ENCODE assay signal across 26 cellular contexts in the genomic region with DNA sequence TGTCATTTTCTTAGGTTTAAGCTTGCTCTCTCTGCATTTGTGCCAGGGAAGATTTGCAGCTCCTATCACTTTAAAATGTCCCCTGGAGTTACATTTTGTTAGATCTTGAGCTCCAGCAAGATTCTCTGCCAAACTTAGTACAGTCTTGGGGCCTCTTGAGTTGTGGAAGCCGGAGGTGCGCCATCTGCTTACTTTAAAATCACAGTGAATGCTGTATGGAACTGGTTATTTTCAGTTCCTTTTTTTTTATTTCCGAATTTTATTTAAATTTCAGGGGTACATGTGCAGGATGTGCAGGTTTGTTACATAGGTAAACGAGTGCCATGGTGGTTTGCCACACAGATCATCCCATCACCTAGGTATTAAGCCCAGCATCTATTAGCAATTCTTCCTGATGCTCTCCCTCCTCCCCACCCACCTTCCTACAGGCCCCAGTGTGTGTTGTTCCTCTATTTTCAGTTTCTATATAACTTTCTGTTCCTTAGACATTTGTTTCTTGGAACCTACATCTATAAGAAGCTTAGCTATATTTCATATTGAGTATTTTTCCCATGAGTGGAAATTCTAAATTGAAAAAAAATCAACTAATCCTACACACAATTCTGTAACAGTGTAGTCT.
DNase-seq lines count a peak whose midpoint lies in the region; ATAC-seq and TF ChIP-seq lines count a peak whose summit lies in the region.
"Had no signal": no experiment of that assay in that cellular context is flagged by ENCODE, and none has a peak within 500 bp of the region (broad histone marks: within the 10 kb centered on the region; RNA-seq: fewer than 3 reads in every experiment).

No MANE protein-coding gene starts in this region.

- no peaks in the 10 kb centered on the region for H3K27me3 ChIP-seq in right atrium auricular region
- H3K27me3 ChIP-seq: body of pancreas, right lobe of liver had no signal

- TF ChIP-seq CTCF in OCI-LY7 (conservative IDR thresholded peaks at IDR 0.05; ENCODE audit: low read length) (peak; percentile 25; the same call in 1 of the 2 replicates), nephron (IDR thresholded peaks at IDR 0.05; ENCODE audit: unreplicated experiment in 3 of 3) (no peak), RWPE1 (conservative IDR thresholded peaks at IDR 0.05; ENCODE audit: low read depth) (no peak), right atrium auricular region (IDR thresholded peaks at IDR 0.05) (no peak)

- H2AFZ ChIP-seq in OCI-LY7 (ENCODE audit: low read length) = peak overlapping the region; percentile 41; the same call in 1 of the 2 replicates

- H3K9me3 ChIP-seq in OCI-LY7 (ENCODE audit: low read length) (no peaks in the 10 kb centered on the region), right atrium auricular region (no peaks in the 10 kb centered on the region)
- H3K9me3 ChIP-seq: body of pancreas, right lobe of liver, thoracic aorta had no signal

- no peaks in the 10 kb centered on the region for H3K79me2 ChIP-seq in OCI-LY7 (ENCODE audit: insufficient read depth, low read depth, low read length)

- DNase-seq in OCI-LY7 (ENCODE audit: low spot score) (peak; percentile 76), RWPE1 (ENCODE audit: low spot score) (no peak), SK-N-DZ (ENCODE audit: low spot score) (no peak), right atrium auricular region (ENCODE audit: low spot score) (no peak)
- DNase-seq in activated CD4-positive, alpha-beta T cell treated with anti-CD3 and anti-CD28 coated beads for 36 hours = no peak
- DNase-seq: activated CD4-positive, alpha-beta T cell treated with anti-CD3 and anti-CD28 coated beads, Interleukin-2, amount 10 ng/mL, durations not matched to agents 7 days and 5 days; activated naive CD8-positive, alpha-beta T cell treated with anti-CD3 and anti-CD28 coated beads, Interleukin-2, amount 50 U/mL, for 24 hours; body of pancreas; CD4-positive, CD25-positive, alpha-beta regulatory T cell; GF-D8; HFFc6; kidney glomerular epithelial cell; NCI-H1105; NCI-H2081; NCI-H446 treated with DMSO at 0.1 percent for 48 hours; NK-92 treated with Interleukin-12 subunit alpha and Interleukin-12 subunit beta, amount 100 ng/mL, for 24 hours; right lobe of liver; Right ventricle myocardium superior; T-helper 1 cell had no signal

- no peak overlapping the region for H3K4me3 Mint-ChIP-seq in nephron
- H3K4me3 Mint-ChIP-seq in activated CD4-positive, alpha-beta T cell treated with anti-CD3 and anti-CD28 coated beads for 36 hours = no peak overlapping the region
- H3K4me3 Mint-ChIP-seq: activated CD4-positive, alpha-beta T cell treated with anti-CD3 and anti-CD28 coated beads, Interleukin-2, amount 10 ng/mL, durations not matched to agents 7 days and 5 days; activated naive CD8-positive, alpha-beta T cell treated with anti-CD3 and anti-CD28 coated beads, Interleukin-2, amount 50 U/mL, for 24 hours; CD4-positive, CD25-positive, alpha-beta regulatory T cell; HFFc6; stimulated activated effector memory CD8-positive, alpha-beta T cell treated with anti-CD3 and anti-CD28 coated beads, Interleukin-12 subunit alpha, Interleukin-12 subunit beta, amount 100 ng/mL, for 72 hours had no signal

- POLR2A ChIA-PET in OCI-LY7 (lab: Charles Lee) (interaction anchor here (0.6 to 0.9 kb wide), 3 partner anchors 14 to 665 kb away, joined by 3 to 4 read pairs (median 3); no protein-coding TSS in a partner anchor), RWPE1 (lab: Yijun Ruan, JAX; ENCODE audit: low non-redundant PET) (no interaction called here)
- POLR2A ChIA-PET in activated CD4-positive, alpha-beta T cell treated with anti-CD3 and anti-CD28 coated beads for 36 hours (lab: Charles Lee) = interaction anchor here (0.7 kb wide), 1 partner anchor 51 kb away, joined by 7 read pairs; no protein-coding TSS in a partner anchor

- H3K4me1 ChIP-seq in OCI-LY7 (ENCODE audit: insufficient read depth, low read length, poor library complexity, severe bottlenecking) = peaks cover 18% of the 10 kb centered on the region
- peaks cover 0 to 11% of the 10 kb centered on the region in 2 donors for H3K4me1 ChIP-seq in right atrium auricular region

- H4K20me1 ChIP-seq in OCI-LY7 (ENCODE audit: insufficient read depth, low read length) = no peaks in the 10 kb centered on the region

- no TSS peak for BruUV-seq in OCI-LY7 (replicated peaks; lab: Mats Ljungman, UMichigan)

- H3K36me3 ChIP-seq in OCI-LY7 (ENCODE audit: insufficient read depth, low read length) (no peaks in the 10 kb centered on the region), right atrium auricular region (no peaks in the 10 kb centered on the region)
- H3K36me3 ChIP-seq: right lobe of liver, thoracic aorta had no signal

- H3K36me3 Mint-ChIP-seq in nephron (ENCODE audit: low read depth) = no peaks in the 10 kb centered on the region
- H3K36me3 Mint-ChIP-seq in activated CD4-positive, alpha-beta T cell treated with anti-CD3 and anti-CD28 coated beads for 36 hours (ENCODE audit: low read depth) = no peaks in the 10 kb centered on the region
- H3K36me3 Mint-ChIP-seq: CD4-positive, CD25-positive, alpha-beta regulatory T cell; stimulated activated effector memory CD8-positive, alpha-beta T cell treated with anti-CD3 and anti-CD28 coated beads, Interleukin-12 subunit alpha, Interleukin-12 subunit beta, amount 100 ng/mL, for 72 hours had no signal

- intact Hi-C loops in OCI-LY7 (cut with micrococcal nuclease; ENCODE audit: unreplicated experiment) = no loop called here
- intact Hi-C loops in activated CD4-positive, alpha-beta T cell treated with anti-CD3 and anti-CD28 coated beads for 36 hours (cut with DNase I, micrococcal nuclease) = loop anchor here (1.0 to 5.0 kb wide), 4 partner anchors 89 to 556 kb away; no protein-coding TSS in a partner anchor

- H3K9me2 ChIP-seq in OCI-LY7 (ENCODE audit: insufficient read depth, low read length) = no peaks in the 10 kb centered on the region

- peaks cover 41% of the 10 kb centered on the region for H3K4me1 Mint-ChIP-seq in nephron
- peaks cover 9% of the 10 kb centered on the region for H3K4me1 Mint-ChIP-seq in activated CD4-positive, alpha-beta T cell treated with anti-CD3 and anti-CD28 coated beads for 36 hours

- H3K4me2 ChIP-seq in OCI-LY7 (ENCODE audit: low read length) = peak overlapping the region; percentile 64

- H3K4me3 ChIP-seq in OCI-LY7 (ENCODE audit: low read depth, low read length, poor library complexity, severe bottlenecking) (no peak overlapping the region), right atrium auricular region (no peak overlapping the region)
- H3K4me3 ChIP-seq: body of pancreas, K562, right lobe of liver, thoracic aorta had no signal

- no peaks in the 10 kb centered on the region for H3K9me3 Mint-ChIP-seq in nephron
- no peaks in the 10 kb centered on the region for H3K9me3 Mint-ChIP-seq in activated CD4-positive, alpha-beta T cell treated with anti-CD3 and anti-CD28 coated beads for 36 hours (ENCODE audit: low read depth)
- H3K9me3 Mint-ChIP-seq: activated CD4-positive, alpha-beta T cell treated with anti-CD3 and anti-CD28 coated beads, Interleukin-2, amount 10 ng/mL, durations not matched to agents 7 days and 5 days; activated naive CD8-positive, alpha-beta T cell treated with anti-CD3 and anti-CD28 coated beads, Interleukin-2, amount 50 U/mL, for 24 hours; activated T-helper 2 cell treated with anti-CD3 and anti-CD28 coated beads, Interferon-gamma antibody, Interleukin-2, Interleukin-4, amounts not matched to agents 10 μg/mL and 5 μg/mL and 100 μg/mL, durations not matched to agents 14 hours and 24 hours and 36 hours; CD4-positive, CD25-positive, alpha-beta regulatory T cell; HFFc6; stimulated activated effector memory CD8-positive, alpha-beta T cell treated with anti-CD3 and anti-CD28 coated beads, Interleukin-12 subunit alpha, Interleukin-12 subunit beta, amount 100 ng/mL, for 72 hours had no signal

- H3K27me3 Mint-ChIP-seq in nephron (ENCODE audit: low read depth) = no peaks in the 10 kb centered on the region
- H3K27me3 Mint-ChIP-seq in activated CD4-positive, alpha-beta T cell treated with anti-CD3 and anti-CD28 coated beads for 36 hours = peaks cover 15% of the 10 kb centered on the region

- peak overlapping the region in 2 of 3 experiments; percentile 68 to 79 for H3K27ac Mint-ChIP-seq in nephron
- H3K27ac Mint-ChIP-seq in activated CD4-positive, alpha-beta T cell treated with anti-CD3 and anti-CD28 coated beads for 36 hours = no peak overlapping the region
- H3K27ac Mint-ChIP-seq: activated CD4-positive, alpha-beta T cell treated with anti-CD3 and anti-CD28 coated beads, Interleukin-2, amount 10 ng/mL, durations not matched to agents 7 days and 5 days; activated naive CD8-positive, alpha-beta T cell treated with anti-CD3 and anti-CD28 coated beads, Interleukin-2, amount 50 U/mL, for 24 hours; activated T-helper 2 cell treated with anti-CD3 and anti-CD28 coated beads, Interferon-gamma antibody, Interleukin-2, Interleukin-4, amounts not matched to agents 10 μg/mL and 5 μg/mL and 100 μg/mL, durations not matched to agents 14 hours and 24 hours and 36 hours; CD4-positive, CD25-positive, alpha-beta regulatory T cell; HFFc6; stimulated activated effector memory CD8-positive, alpha-beta T cell treated with anti-CD3 and anti-CD28 coated beads, Interleukin-12 subunit alpha, Interleukin-12 subunit beta, amount 100 ng/mL, for 72 hours had no signal

- CTCF ChIA-PET in OCI-LY7 (lab: Charles Lee; ENCODE audit: unreplicated experiment) = interaction anchor here (0.6 kb wide), 1 partner anchor 720 kb away, joined by 3 read pairs; no protein-coding TSS in a partner anchor
- CTCF ChIA-PET in RWPE1 (lab: Yijun Ruan, JAX) = interaction anchor here (0.7 kb wide), 1 partner anchor 205 kb away, joined by 3 read pairs; no protein-coding TSS in a partner anchor
- CTCF ChIA-PET in activated CD4-positive, alpha-beta T cell treated with anti-CD3 and anti-CD28 coated beads for 36 hours (lab: Charles Lee) = interaction anchor here (0.7 to 1.7 kb wide), 7 partner anchors 15 to 777 kb away, joined by 3 to 5 read pairs (median 3); no protein-coding TSS in a partner anchor

- ATAC-seq in GM18502 (IDR thresholded peaks at IDR 0.05; ENCODE audit: poor library complexity, unreplicated experiment) (peak; percentile 50), HG03159 (IDR thresholded peaks at IDR 0.05; ENCODE audit: unreplicated experiment) (peak; percentile 62)
- ATAC-seq in activated CD4-positive, alpha-beta T cell treated with anti-CD3 and anti-CD28 coated beads for 36 hours = no peak
- ATAC-seq: activated naive CD8-positive, alpha-beta T cell treated with anti-CD3 and anti-CD28 coated beads, Interleukin-2, amount 50 U/mL, for 24 hours; body of pancreas; K562; stimulated activated effector memory CD8-positive, alpha-beta T cell treated with anti-CD3 and anti-CD28 coated beads, Interleukin-12 subunit alpha, Interleukin-12 subunit beta, amount 100 ng/mL, for 72 hours had no signal

- no peak overlapping the region for H3K27ac ChIP-seq in OCI-LY7 (ENCODE audit: low read depth, low read length, poor library complexity, severe bottlenecking)
- no peak overlapping the region for H3K27ac ChIP-seq in RWPE1
- H3K27ac ChIP-seq in right atrium auricular region = no peak overlapping the region
- H3K27ac ChIP-seq: body of pancreas, right lobe of liver, thoracic aorta had no signal
